ENCODE assay signal across 26 cellular contexts in the genomic region with DNA sequence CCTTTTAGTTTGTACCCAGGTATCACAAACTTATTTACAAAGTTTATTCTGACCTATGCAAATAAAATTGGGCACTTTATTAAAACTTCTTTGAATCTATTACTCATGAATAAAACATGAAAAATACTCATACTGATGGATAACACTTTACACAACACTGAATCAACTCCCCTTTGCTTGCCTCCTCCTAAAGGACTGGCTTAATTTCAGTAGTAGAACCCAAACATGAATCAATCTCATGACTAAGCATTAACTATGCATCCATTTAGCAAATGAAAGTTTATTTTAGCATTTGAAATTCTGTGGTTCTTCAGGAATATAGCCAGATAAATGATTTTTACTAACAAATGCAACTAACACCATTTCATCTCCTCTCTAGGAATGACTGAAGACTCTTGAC. TPM values are rescaled to one million over a fixed set of nuclear protein-coding genes. Genes with fewer than 3 reads are reported as not detected.
DNase-seq lines count a peak whose midpoint lies in the region; ATAC-seq, FAIRE-seq and TF ChIP-seq lines count a peak whose summit lies in the region.
"Had no signal": no experiment of that assay in that cellular context is flagged by ENCODE, and none has a peak within 500 bp of the region (broad histone marks: within the 10 kb centered on the region; RNA-seq: fewer than 3 reads in every experiment).

No MANE protein-coding gene starts in this region.

- no peak for ATAC-seq in memory B cell (ENCODE audit: low read depth)
- ATAC-seq: psoas muscle had no signal

- H3K36me3 Mint-ChIP-seq in memory B cell (peaks cover 24% of the 10 kb centered on the region), glutamatergic neuron (ENCODE audit: unreplicated experiment) (peaks cover 9% of the 10 kb centered on the region)
- H3K36me3 Mint-ChIP-seq: activated naive CD8-positive, alpha-beta T cell treated with anti-CD3 and anti-CD28 coated beads, Interleukin-2, amount 10 ng/mL, durations not matched to agents 7 days and 5 days had no signal

- H3K27ac Mint-ChIP-seq in memory B cell (peak overlapping the region; percentile 24), glutamatergic neuron (ENCODE audit: unreplicated experiment) (no peak overlapping the region)
- H3K27ac Mint-ChIP-seq: activated CD4-positive, alpha-beta T cell treated with anti-CD3 and anti-CD28 coated beads, Interleukin-2, amount 10 ng/mL, durations not matched to agents 24 days and 14 days; activated naive CD8-positive, alpha-beta T cell treated with anti-CD3 and anti-CD28 coated beads, Interleukin-2, amount 10 ng/mL, durations not matched to agents 7 days and 5 days; activated T-helper 2 cell treated with anti-CD3 and anti-CD28 coated beads, Interferon-gamma antibody, Interleukin-2, Interleukin-4, amounts not matched to agents 10 μg/mL and 5 μg/mL and 100 μg/mL, durations not matched to agents 14 hours and 24 hours and 36 hours; dendritic cell treated with granulocyte-macrophage colony-stimulating factor and Interleukin-4, amounts not matched to agents 40 ng/mL and 50 ng/mL, for 4 days; T-helper 1 cell treated with Interleukin-12 subunit alpha and Interleukin-12 subunit beta and Interleukin-4 antibody, amounts not matched to agents 30 μg/mL and 1 μg/mL, for 36 hours had no signal

- no peak overlapping the region for H3K4me3 ChIP-seq in bronchial epithelial cell (ENCODE audit: low read depth, low read length)
- H3K4me3 ChIP-seq: BLaER1, cardiac muscle cell, HAP-1, psoas muscle, smooth muscle cell, thyroid gland had no signal

- H3K4me1 Mint-ChIP-seq in memory B cell = peaks cover 28% of the 10 kb centered on the region
- H3K4me1 Mint-ChIP-seq in glutamatergic neuron (ENCODE audit: low read depth, unreplicated experiment) = no peaks in the 10 kb centered on the region
- H3K4me1 Mint-ChIP-seq: activated CD4-positive, alpha-beta T cell treated with anti-CD3 and anti-CD28 coated beads, Interleukin-2, amount 10 ng/mL, durations not matched to agents 24 days and 14 days; activated naive CD8-positive, alpha-beta T cell treated with anti-CD3 and anti-CD28 coated beads, Interleukin-2, amount 10 ng/mL, durations not matched to agents 7 days and 5 days had no signal

- H3K9me3 Mint-ChIP-seq in memory B cell (peaks cover 7% of the 10 kb centered on the region), glutamatergic neuron (ENCODE audit: unreplicated experiment) (peaks cover 1% of the 10 kb centered on the region)
- H3K9me3 Mint-ChIP-seq: activated naive CD8-positive, alpha-beta T cell treated with anti-CD3 and anti-CD28 coated beads, Interleukin-2, amount 10 ng/mL, durations not matched to agents 7 days and 5 days; activated T-helper 2 cell treated with anti-CD3 and anti-CD28 coated beads, Interferon-gamma antibody, Interleukin-2, Interleukin-4, amounts not matched to agents 10 μg/mL and 5 μg/mL and 100 μg/mL, durations not matched to agents 14 hours and 24 hours and 36 hours; T-helper 1 cell treated with Interleukin-12 subunit alpha and Interleukin-12 subunit beta and Interleukin-4 antibody, amounts not matched to agents 30 μg/mL and 1 μg/mL, for 36 hours had no signal

- FAIRE-seq in bronchial epithelial cell (lab: Jason Lieb, UNC) = no peak
- FAIRE-seq: frontal cortex, kidney had no signal

- H3K4me3 Mint-ChIP-seq in memory B cell (no peak overlapping the region), glutamatergic neuron (ENCODE audit: unreplicated experiment) (no peak overlapping the region)
- H3K4me3 Mint-ChIP-seq: activated CD4-positive, alpha-beta T cell treated with anti-CD3 and anti-CD28 coated beads, Interleukin-2, amount 10 ng/mL, durations not matched to agents 24 days and 14 days; activated naive CD8-positive, alpha-beta T cell treated with anti-CD3 and anti-CD28 coated beads, Interleukin-2, amount 10 ng/mL, durations not matched to agents 7 days and 5 days; dendritic cell treated with granulocyte-macrophage colony-stimulating factor and Interleukin-4, amounts not matched to agents 40 ng/mL and 50 ng/mL, for 4 days; T-helper 1 cell treated with Interleukin-12 subunit alpha and Interleukin-12 subunit beta and Interleukin-4 antibody, amounts not matched to agents 30 μg/mL and 1 μg/mL, for 36 hours had no signal

- peak; percentile 53 for DNase-seq in AG20443 (ENCODE audit: low spot score)
- peak; percentile 20 for DNase-seq in HS-5 (ENCODE audit: low read depth)
- DNase-seq in bronchial epithelial cell (ENCODE audit: low read depth) = peak; percentile 37
- no peak for DNase-seq in memory B cell (ENCODE audit: low spot score in 2 of 2)
- DNase-seq in SKM-1 (lab: John Stamatoyannopoulos, UW; ENCODE audit: unreplicated experiment) = no peak
- no peak for DNase-seq in germinal center (ENCODE audit: low spot score)
- no peak for DNase-seq in glutamatergic neuron
- DNase-seq in NCI-H446 (lab: John Stamatoyannopoulos, UW) = no peak
- DNase-seq: activated CD4-positive, alpha-beta T cell treated with anti-CD3 and anti-CD28 coated beads, Interleukin-2, amount 10 ng/mL, durations not matched to agents 24 days and 14 days; activated naive CD8-positive, alpha-beta T cell treated with anti-CD3 and anti-CD28 coated beads, Interleukin-2, amount 10 ng/mL, durations not matched to agents 7 days and 5 days; Calu3; kidney; NCI-H1436 treated with DMSO at 0.1 percent for 48 hours; NCI-H524 treated with DMSO at 0.1 percent for 48 hours; psoas muscle; stimulated activated CD4-positive, alpha-beta T cell treated with anti-CD3 and anti-CD28 coated beads, Interleukin-4, amount 100 ng/mL, for 1 hour; stimulated activated naive CD4-positive, alpha-beta T cell treated with Interleukin-2 at 50 U/mL for 16 hours; thyroid gland had no signal

- H3K36me3 ChIP-seq in bronchial epithelial cell (ENCODE audit: control insufficient read depth, insufficient read depth, low read length) = no peaks in the 10 kb centered on the region
- H3K36me3 ChIP-seq: BLaER1, cardiac muscle cell, HAP-1, thyroid gland had no signal

- no peaks in the 10 kb centered on the region for H3K27me3 ChIP-seq in bronchial epithelial cell (ENCODE audit: control insufficient read depth, insufficient read depth, low read length)
- H3K27me3 ChIP-seq: BLaER1, cardiac muscle cell, thyroid gland had no signal

- TF ChIP-seq CTCF in bronchial epithelial cell (IDR thresholded peaks at IDR 0.05; ENCODE audit: insufficient read depth, low read length, severe bottlenecking) (no peak), glutamatergic neuron (IDR thresholded peaks at IDR 0.05; ENCODE audit: partially characterized antibody, unreplicated experiment) (no peak)

- no peaks in the 10 kb centered on the region for H3K27me3 Mint-ChIP-seq in memory B cell
- H3K27me3 Mint-ChIP-seq in glutamatergic neuron (ENCODE audit: unreplicated experiment) = peaks cover 2% of the 10 kb centered on the region
- H3K27me3 Mint-ChIP-seq: dendritic cell treated with granulocyte-macrophage colony-stimulating factor and Interleukin-4, amounts not matched to agents 40 ng/mL and 50 ng/mL, for 4 days had no signal

RNA-seq across cellular contexts. Expression of gene DENND5B, which starts 32.4 kb away (rescaled TPM):
- total RNA-seq in bronchial epithelial cell = 2.6 and 4.7 TPM in 2 replicates
- 45.6 TPM for total RNA-seq in glutamatergic neuron (ENCODE audit: unreplicated experiment)
- total RNA-seq: activated CD4-positive, alpha-beta T cell treated with anti-CD3 and anti-CD28 coated beads, Interleukin-2, amount 10 ng/mL, durations not matched to agents 24 days and 14 days had no signal

Comparison
In these comparisons a context has a peak if more than half of its experiments do, and no peak if none do; other contexts are left out.
1. DNase-seq: peak in AG20443 (single experiment), HS-5 (single experiment) and bronchial epithelial cell (single experiment); none in memory B cell (0 of 2), SKM-1 (single experiment), germinal center (single experiment), glutamatergic neuron (single experiment) and NCI-H446 (0 of 2).